In the genomic region with DNA sequence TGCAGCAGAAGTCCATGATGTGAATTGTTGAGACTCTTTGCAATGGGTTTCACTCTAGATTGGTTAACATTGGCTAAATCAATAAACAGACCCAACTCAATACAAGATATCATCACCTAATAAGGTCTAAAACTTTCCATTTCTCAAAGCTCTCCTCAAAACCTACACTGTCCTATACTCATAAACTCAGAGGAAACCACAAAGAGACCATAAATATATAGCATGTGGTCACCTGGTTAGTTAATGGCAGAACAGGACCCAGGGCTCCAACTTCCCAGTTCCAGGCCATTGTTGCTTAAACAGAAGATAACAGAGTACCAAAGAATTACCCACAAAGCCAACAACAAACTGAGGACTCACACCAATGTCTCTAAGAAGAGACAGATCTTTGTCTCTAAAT, we compare ENCODE assay signal across 19 cellular contexts. TPM values are rescaled to one million over a fixed set of nuclear protein-coding genes. Genes with fewer than 3 reads are reported as not detected.
DNase-seq lines count a peak whose midpoint lies in the region; ATAC-seq, FAIRE-seq and TF ChIP-seq lines count a peak whose summit lies in the region.
"Had no signal": no experiment of that assay in that cellular context is flagged by ENCODE, and none has a peak within 500 bp of the region (broad histone marks: within the 10 kb centered on the region; RNA-seq: fewer than 3 reads in every experiment).

No MANE protein-coding gene starts in this region.

- H3K27ac ChIP-seq in SU-DHL-6 (ENCODE audit: low read depth, low read length) (peak overlapping the region; percentile 37), pancreas (no peak overlapping the region)
- H3K27ac ChIP-seq: esophagus squamous epithelium, HL-60, neutrophil, sigmoid colon, SJCRH30 had no signal

- no peaks in the 10 kb centered on the region for H3K9me2 ChIP-seq in SU-DHL-6 (replicated peaks; ENCODE audit: insufficient read depth, low read length)

- no peak overlapping the region for H3K9ac ChIP-seq in SU-DHL-6 (ENCODE audit: low read length)

- no peaks in the 10 kb centered on the region for H4K20me1 ChIP-seq in SU-DHL-6 (ENCODE audit: low read depth, low read length)

- intact Hi-C loops in pancreas (cut with DNase I) = no loop called here

- DNase-seq in pancreas = no peak
- no peak for DNase-seq in activated naive CD4-positive, alpha-beta T cell treated with anti-CD3 and anti-CD28 coated beads, Interleukin-2, amount 50 U/mL, for 16 hours
- DNase-seq in inferior parietal cortex (ENCODE audit: extremely low spot score) = no peak
- DNase-seq: activated CD4-positive, alpha-beta T cell treated with anti-CD3 and anti-CD28 coated beads for 4 hours; activated naive CD8-positive, alpha-beta T cell treated with anti-CD3 and anti-CD28 coated beads, Interleukin-2, amount 50 U/mL, for 24 hours; AML-193; esophagus squamous epithelium; KG1; NCI-H1436; sigmoid colon; SJCRH30; T1000 had no signal

- TF ChIP-seq CTCF in SU-DHL-6 (IDR thresholded peaks at IDR 0.05; ENCODE audit: insufficient read depth, low read length, poor library complexity, severe bottlenecking) = no peak
- no peak for TF ChIP-seq CTCF in pancreas (IDR thresholded peaks at IDR 0.05)

- H3K4me2 ChIP-seq in SU-DHL-6 (ENCODE audit: low read depth, low read length, poor library complexity, severe bottlenecking) = peak overlapping the region; percentile 12

- FAIRE-seq in pancreas (lab: Jason Lieb, UNC) = no peak

- no peaks in the 10 kb centered on the region for H3K79me2 ChIP-seq in SU-DHL-6 (ENCODE audit: insufficient read depth, low read length)

- H3K27me3 Mint-ChIP-seq in activated T-helper 17 cell treated with anti-CD3 and anti-CD28 coated beads, Interleukin-2, amount 50 U/mL, for 72 hours = no peaks in the 10 kb centered on the region
- H3K27me3 Mint-ChIP-seq: activated naive CD8-positive, alpha-beta T cell treated with anti-CD3 and anti-CD28 coated beads, Interleukin-2, amount 50 U/mL, for 24 hours had no signal

- H3K9me3 ChIP-seq in SU-DHL-6 (ENCODE audit: insufficient read depth, low read length) = no peaks in the 10 kb centered on the region
- H3K9me3 ChIP-seq in pancreas = no peaks in the 10 kb centered on the region
- H3K9me3 ChIP-seq: esophagus squamous epithelium, neutrophil, sigmoid colon, SJCRH30 had no signal

- H3K4me1 ChIP-seq in pancreas = no peaks in the 10 kb centered on the region
- H3K4me1 ChIP-seq: esophagus squamous epithelium, sigmoid colon, SJCRH30 had no signal

- H3K9me3 Mint-ChIP-seq in activated T-helper 17 cell treated with anti-CD3 and anti-CD28 coated beads, Interleukin-2, amount 50 U/mL, for 72 hours = no peaks in the 10 kb centered on the region
- H3K9me3 Mint-ChIP-seq: activated naive CD8-positive, alpha-beta T cell treated with anti-CD3 and anti-CD28 coated beads, Interleukin-2, amount 50 U/mL, for 24 hours had no signal

- peaks cover 8% of the 10 kb centered on the region; the same call in 1 of the 2 replicates for H3F3A ChIP-seq in SU-DHL-6 (ENCODE audit: insufficient read depth)

- H3K4me1 Mint-ChIP-seq in activated T-helper 17 cell treated with anti-CD3 and anti-CD28 coated beads, Interleukin-2, amount 50 U/mL, for 72 hours = peaks cover 19% of the 10 kb centered on the region

- ATAC-seq in GM18907 (IDR thresholded peaks at IDR 0.05; ENCODE audit: unreplicated experiment) = peak; percentile 87
- peak; percentile 79 for ATAC-seq in GM21786 (IDR thresholded peaks at IDR 0.05; ENCODE audit: unreplicated experiment)
- ATAC-seq in HG03354 (IDR thresholded peaks at IDR 0.05; ENCODE audit: poor library complexity, severe bottlenecking, unreplicated experiment) = peak; percentile 62
- no peak for ATAC-seq in activated T-helper 17 cell treated with anti-CD3 and anti-CD28 coated beads, Interleukin-2, amount 50 U/mL, for 72 hours (replicated peaks)
- ATAC-seq in pancreas = no peak
- ATAC-seq: activated naive CD8-positive, alpha-beta T cell treated with anti-CD3 and anti-CD28 coated beads, Interleukin-2, amount 50 U/mL, for 24 hours had no signal

- peaks cover 50% of the 10 kb centered on the region for H3K36me3 Mint-ChIP-seq in activated T-helper 17 cell treated with anti-CD3 and anti-CD28 coated beads, Interleukin-2, amount 50 U/mL, for 72 hours (ENCODE audit: low read depth)

- H3K27me3 ChIP-seq in SU-DHL-6 (ENCODE audit: low read length) = no peaks in the 10 kb centered on the region
- no peaks in the 10 kb centered on the region for H3K27me3 ChIP-seq in pancreas
- H3K27me3 ChIP-seq: esophagus squamous epithelium, neutrophil, sigmoid colon, SJCRH30 had no signal

- H2AFZ ChIP-seq in SU-DHL-6 (ENCODE audit: low read depth, low read length, severe bottlenecking) = no peak overlapping the region

- H3K27ac Mint-ChIP-seq in activated T-helper 17 cell treated with anti-CD3 and anti-CD28 coated beads, Interleukin-2, amount 50 U/mL, for 72 hours = no peak overlapping the region
- H3K27ac Mint-ChIP-seq: activated naive CD8-positive, alpha-beta T cell treated with anti-CD3 and anti-CD28 coated beads, Interleukin-2, amount 50 U/mL, for 24 hours had no signal

- H3K36me3 ChIP-seq in SU-DHL-6 (ENCODE audit: low read length) = peaks cover 18% of the 10 kb centered on the region; the same call in 1 of the 2 replicates
- no peaks in the 10 kb centered on the region for H3K36me3 ChIP-seq in pancreas
- H3K36me3 ChIP-seq: SJCRH30 had no signal

- H3K4me3 ChIP-seq in SU-DHL-6 (ENCODE audit: insufficient read depth, low read length, poor library complexity, severe bottlenecking) (no peak overlapping the region), pancreas (no peak overlapping the region)
- H3K4me3 ChIP-seq: esophagus squamous epithelium, sigmoid colon, SJCRH30 had no signal

- H3K4me3 Mint-ChIP-seq in activated T-helper 17 cell treated with anti-CD3 and anti-CD28 coated beads, Interleukin-2, amount 50 U/mL, for 72 hours = no peak overlapping the region
- H3K4me3 Mint-ChIP-seq: activated naive CD8-positive, alpha-beta T cell treated with anti-CD3 and anti-CD28 coated beads, Interleukin-2, amount 50 U/mL, for 24 hours had no signal

RNA-seq across cellular contexts. Expression of a gene that starts 12.0 kb away (rescaled TPM):
- 1 to 10 TPM; 3.9 to 9.5 TPM for total RNA-seq in activated T-helper 17 cell treated with anti-CD3 and anti-CD28 coated beads, Interleukin-2, amount 50 U/mL, for 72 hours
- total RNA-seq in pancreas = 1 to 10 TPM; 1.5 to 3.7 (median 2.2) TPM
- 1 to 10 TPM; 1.8 to 2.5 TPM for polyA plus RNA-seq in pancreas

RNA-seq across cellular contexts. Expression of a gene that starts 12.1 kb away (rescaled TPM):
- total RNA-seq in activated T-helper 17 cell treated with anti-CD3 and anti-CD28 coated beads, Interleukin-2, amount 50 U/mL, for 72 hours = 10 to 100 TPM; 10.9 to 18.2 TPM
- total RNA-seq in pancreas = 1 to 10 TPM; 3.9 to 8.4 (median 6.6) TPM
- 1 to 10 TPM; 3.2 to 5.3 TPM for polyA plus RNA-seq in pancreas

Comparison
In these comparisons a context has a peak if more than half of its experiments do, and no peak if none do; other contexts are left out.
1. ATAC-seq: peak in GM18907 (single experiment), GM21786 (single experiment) and HG03354 (single experiment); none in activated T-helper 17 cell treated with anti-CD3 and anti-CD28 coated beads, Interleukin-2, amount 50 U/mL, for 72 hours (single experiment) and pancreas (0 of 4).